Comparison of ENCODE assay signal across 9 cellular contexts in genomic region chr10:12720217-12720981, GRCh38.
DNase-seq lines count a peak whose midpoint lies in the region; ATAC-seq lines count a peak whose summit lies in the region.
"Had no signal": no experiment of that assay in that cellular context is flagged by ENCODE, and none has a peak within 500 bp of the region (broad histone marks: within the 10 kb centered on the region; RNA-seq: fewer than 3 reads in every experiment).

No MANE protein-coding gene starts in this region.

- H3K9me3 ChIP-seq in T-helper 17 cell (ENCODE audit: control insufficient read depth, low read length, poor library complexity, severe bottlenecking): no peaks in the 10 kb centered on the region

- peak overlapping the region; percentile 88 for H3K27ac Mint-ChIP-seq in stimulated activated effector memory CD8-positive, alpha-beta T cell treated with anti-CD3 and anti-CD28 coated beads, Interleukin-12 subunit alpha, Interleukin-12 subunit beta, amount 100 ng/mL, for 72 hours
- no peak overlapping the region for H3K27ac Mint-ChIP-seq in T-helper 17 cell
- H3K27ac Mint-ChIP-seq in immature natural killer cell: no peak overlapping the region
- H3K27ac Mint-ChIP-seq: dendritic cell treated with granulocyte-macrophage colony-stimulating factor and Interleukin-4, amounts not matched to agents 40 ng/mL and 50 ng/mL, for 4 days had no signal

- H3K4me3 Mint-ChIP-seq in stimulated activated effector memory CD8-positive, alpha-beta T cell treated with anti-CD3 and anti-CD28 coated beads, Interleukin-12 subunit alpha, Interleukin-12 subunit beta, amount 100 ng/mL, for 72 hours: peak overlapping the region; percentile 31
- H3K4me3 Mint-ChIP-seq in T-helper 17 cell (no peak overlapping the region), immature natural killer cell (no peak overlapping the region)
- H3K4me3 Mint-ChIP-seq: dendritic cell treated with granulocyte-macrophage colony-stimulating factor and Interleukin-4, amounts not matched to agents 40 ng/mL and 50 ng/mL, for 4 days had no signal

- DNase-seq in DMS153 (lab: John Stamatoyannopoulos, UW): peak; percentile 29
- peak; percentile 12 for DNase-seq in NCI-H128 (lab: John Stamatoyannopoulos, UW; ENCODE audit: unreplicated experiment)
- peak; percentile 96 for DNase-seq in astrocyte of the hippocampus (ENCODE audit: low read depth, low spot score)
- DNase-seq in kidney glomerular epithelial cell (lab: John Stamatoyannopoulos, UW): peak; percentile 92
- DNase-seq in stimulated activated effector memory CD8-positive, alpha-beta T cell treated with anti-CD3 and anti-CD28 coated beads, Interleukin-12 subunit alpha, Interleukin-12 subunit beta, amount 100 ng/mL, for 72 hours (ENCODE audit: low spot score in 2 of 2): no peak
- DNase-seq in T-helper 17 cell: no peak
- DNase-seq in immature natural killer cell: no peak

- H3K4me1 Mint-ChIP-seq in stimulated activated effector memory CD8-positive, alpha-beta T cell treated with anti-CD3 and anti-CD28 coated beads, Interleukin-12 subunit alpha, Interleukin-12 subunit beta, amount 100 ng/mL, for 72 hours: peaks cover 33% of the 10 kb centered on the region
- peaks cover 18% of the 10 kb centered on the region for H3K4me1 Mint-ChIP-seq in T-helper 17 cell
- peaks cover 0 to 3% of the 10 kb centered on the region in 2 donors for H3K4me1 Mint-ChIP-seq in immature natural killer cell

- H3K36me3 Mint-ChIP-seq in stimulated activated effector memory CD8-positive, alpha-beta T cell treated with anti-CD3 and anti-CD28 coated beads, Interleukin-12 subunit alpha, Interleukin-12 subunit beta, amount 100 ng/mL, for 72 hours: peaks cover 15% of the 10 kb centered on the region
- H3K36me3 Mint-ChIP-seq in T-helper 17 cell (ENCODE audit: low read depth) (peaks cover 3% of the 10 kb centered on the region), immature natural killer cell (peaks cover 0 to 4% (median 0%) of the 10 kb centered on the region in 3 donors)

- H3K27me3 Mint-ChIP-seq in T-helper 17 cell: no peaks in the 10 kb centered on the region
- H3K27me3 Mint-ChIP-seq in immature natural killer cell (ENCODE audit: low read depth in 3 of 3): peaks cover 0 to 2% (median 0%) of the 10 kb centered on the region in 3 donors
- H3K27me3 Mint-ChIP-seq: dendritic cell treated with granulocyte-macrophage colony-stimulating factor and Interleukin-4, amounts not matched to agents 40 ng/mL and 50 ng/mL, for 4 days had no signal

- H3K9me3 Mint-ChIP-seq in stimulated activated effector memory CD8-positive, alpha-beta T cell treated with anti-CD3 and anti-CD28 coated beads, Interleukin-12 subunit alpha, Interleukin-12 subunit beta, amount 100 ng/mL, for 72 hours: no peaks in the 10 kb centered on the region
- no peaks in the 10 kb centered on the region for H3K9me3 Mint-ChIP-seq in immature natural killer cell

- peak; percentile 96 for ATAC-seq in stimulated activated effector memory CD8-positive, alpha-beta T cell treated with anti-CD3 and anti-CD28 coated beads, Interleukin-12 subunit alpha, Interleukin-12 subunit beta, amount 100 ng/mL, for 72 hours
- ATAC-seq in HG02973 (IDR thresholded peaks at IDR 0.05; ENCODE audit: unreplicated experiment) (no peak), T-helper 17 cell (no peak)

Comparison
In these comparisons a context has a peak if more than half of its experiments do, and no peak if none do; other contexts are left out.
1. DNase-seq: peak in DMS153 (single experiment), NCI-H128 (single experiment), astrocyte of the hippocampus (single experiment) and kidney glomerular epithelial cell (single experiment); none in stimulated activated effector memory CD8-positive, alpha-beta T cell treated with anti-CD3 and anti-CD28 coated beads, Interleukin-12 subunit alpha, Interleukin-12 subunit beta, amount 100 ng/mL, for 72 hours (0 of 2), T-helper 17 cell (0 of 3) and immature natural killer cell (0 of 3).